Comparison of ENCODE assay signal across 7 cellular contexts in the genomic region with DNA sequence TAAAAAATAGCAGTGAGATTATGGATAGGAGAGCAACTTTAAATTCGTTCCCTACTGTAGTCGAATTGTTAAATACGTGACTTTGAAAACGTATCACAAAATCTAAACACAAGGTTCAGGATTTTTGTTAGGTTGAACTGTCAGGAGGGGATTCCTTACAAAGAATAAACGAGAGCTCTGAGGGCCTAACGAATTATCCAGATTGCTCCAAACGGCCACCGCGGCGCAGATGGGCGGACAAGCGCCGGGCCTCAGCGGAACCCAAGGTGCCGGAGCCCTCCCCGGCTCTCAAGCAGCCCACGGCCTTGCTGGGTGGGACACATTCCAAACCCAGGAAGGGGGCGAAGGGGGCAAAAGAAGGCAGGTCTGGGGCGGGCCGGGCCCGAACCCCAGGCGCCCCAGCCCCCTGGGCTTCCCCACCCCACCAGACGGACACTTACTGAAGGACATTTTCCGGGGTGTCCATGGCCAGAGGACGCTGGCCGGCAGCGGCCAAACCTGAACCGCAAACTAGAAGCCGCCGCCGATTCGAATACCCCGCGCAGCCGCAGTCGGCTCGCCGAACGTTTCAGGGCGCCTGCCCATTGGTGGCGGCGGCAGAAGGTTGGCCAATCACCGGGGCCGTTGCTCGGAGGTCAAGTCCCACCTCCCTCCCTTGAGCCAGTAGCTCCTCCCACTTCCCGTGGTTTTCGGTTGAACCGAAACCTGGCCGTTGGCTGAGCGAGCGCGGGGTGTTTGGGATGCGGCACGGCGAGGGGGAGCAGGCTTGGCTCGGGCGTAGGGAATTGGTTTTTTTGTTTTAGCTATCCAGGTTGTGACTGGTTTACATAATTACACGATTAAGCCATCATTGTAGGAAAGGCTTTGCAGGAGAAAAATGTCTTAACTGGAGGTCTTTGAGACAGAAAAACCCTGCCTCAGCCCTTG. TPM values are rescaled to one million over a fixed set of nuclear protein-coding genes. Genes with fewer than 3 reads are reported as not detected.
A peak's percentile ranks its signal among the peaks of the same experiment; 100 is the strongest.
DNase-seq lines count a peak whose midpoint lies in the region; ATAC-seq and TF ChIP-seq lines count a peak whose summit lies in the region.

Gene BUB1 (minus strand): TSS at position 534 of the 927 bp plus-strand sequence. CDS start 68 bp downstream, at position 466.

- peak within 1 kb of the TSS; percentile 87 for H3K4me3 ChIP-seq in astrocyte of the cerebellum (ENCODE audit: low read depth, low read length)

- no peak for TF ChIP-seq CTCF in astrocyte of the cerebellum (IDR thresholded peaks at IDR 0.05; ENCODE audit: low read depth, low read length, missing control alignments)

- ATAC-seq in GM18505 (IDR thresholded peaks at IDR 0.05; ENCODE audit: unreplicated experiment) (peak; percentile 72), HG02973 (IDR thresholded peaks at IDR 0.05; ENCODE audit: unreplicated experiment) (peak; percentile 79)

- DNase-seq in NCI-H2029 (lab: John Stamatoyannopoulos, UW) (peak; percentile 96), T-helper 22 cell (ENCODE audit: low read depth) (peak; percentile 90), astrocyte of the cerebellum (ENCODE audit: low read depth) (peak; percentile 94), hepatic stellate cell (ENCODE audit: low spot score) (peak; percentile 98), renal cortical epithelial cell (ENCODE audit: low read depth) (peak; percentile 91)

- in situ Hi-C loops in astrocyte of the cerebellum (cut with HindIII; ENCODE audit: low sequenced_read_pairs), result no loop called here

- TF ChIP-seq POLR2A in GM18505 (IDR thresholded peaks at IDR 0.05; ENCODE audit: borderline replicate concordance, extremely low read depth, insufficient read depth, insufficient read length), result peak; percentile 90

RNA-seq across cellular contexts. Expression of gene BUB1, which starts in this region (rescaled TPM):
- 2.2 and 23.4 TPM in 2 replicates for total RNA-seq in renal cortical epithelial cell

Comparison
In these comparisons a context has a peak if more than half of its experiments do, and no peak if none do; other contexts are left out.
1. Peak in every context shown above with its lines: DNase-seq, ATAC-seq and H3K4me3 ChIP-seq.